In genomic region chr1:149841149-149841548, GRCh38 we compare ENCODE assay signal across 15 cellular contexts. TPM values are rescaled to one million over a fixed set of nuclear protein-coding genes. Genes with fewer than 3 reads are reported as not detected.
A peak's percentile ranks its signal among the peaks of the same experiment; 100 is the strongest.
DNase-seq lines count a peak whose midpoint lies in the region; ATAC-seq, FAIRE-seq and TF ChIP-seq lines count a peak whose summit lies in the region.
"Not testable (repeated sequence)": the region's sequence is repeated elsewhere in the genome, so short reads cannot be mapped to it uniquely, and the experiment has no call there.
"Had no signal": no experiment of that assay in that cellular context is flagged by ENCODE, and none has a peak within 500 bp of the region (broad histone marks: within the 10 kb centered on the region; RNA-seq: fewer than 3 reads in every experiment).

No MANE protein-coding gene starts in this region.

- TF ChIP-seq RAD21 in HCT116 (IDR thresholded peaks at IDR 0.05; ENCODE audit: low read depth); K562 (CRISPR knock-in tag; conservative IDR thresholded peaks at IDR 0.05 in 1 of 2, IDR thresholded peaks at IDR 0.05 in 1 of 2): not testable (repeated sequence)

- RAD21 ChIA-PET in HCT116 (lab: Charles Lee; ENCODE audit: low non-redundant PET in 1 of 2, low total read pairs in 2 of 2, uncharacterized antibody in 2 of 2, unreplicated experiment in 2 of 2) = not testable (repeated sequence)

- H3K27ac Mint-ChIP-seq in stimulated activated naive B cell treated with anti-CD40 and anti-IgM and Interleukin-4, amounts not matched to agents 10 μg/mL and 1 μg/mL and 100 μg/mL, for 72 hours = not testable (repeated sequence)

- DNase-seq in DND-41; HCT116 (ENCODE audit: low read depth, low spot score); RWPE2 (ENCODE audit: low spot score); K562 (ENCODE audit: extremely low read depth in 1 of 4, low spot score in 3 of 4); left lung; stimulated activated naive B cell treated with anti-CD40 and anti-IgM and Interleukin-4, amounts not matched to agents 10 μg/mL and 1 μg/mL and 100 μg/mL, for 72 hours: not testable (repeated sequence)

- not testable (repeated sequence) for H3K27me3 ChIP-seq in DND-41 (ENCODE audit: insufficient read depth, low read length, poor library complexity); HCT116 (ENCODE audit: insufficient read depth, low read length); RWPE2 (ENCODE audit: insufficient read depth, poor library complexity, severe bottlenecking); K562 (ENCODE audit: control insufficient read depth in 2 of 2, insufficient read depth in 2 of 2, low read length in 2 of 2); left lung

- intact Hi-C loops in HCT116 (cut with micrococcal nuclease); K562 (cut with micrococcal nuclease); left lung (cut with DNase I): not testable (repeated sequence)

- ATAC-seq in DND-41 (ENCODE audit: insufficient read depth, low read depth) (peak; percentile 34), GM19324 (IDR thresholded peaks at IDR 0.05; ENCODE audit: low FRiP score, unreplicated experiment) (peak; percentile 24), HCT116 (peak; percentile 46), HG03108 (IDR thresholded peaks at IDR 0.05; ENCODE audit: unreplicated experiment) (peak; percentile 25), RWPE2 (ENCODE audit: low read depth) (peak; percentile 19), K562 (peak; percentile 35), left lung (peak; percentile 62)
- ATAC-seq in stimulated activated naive B cell treated with anti-CD40 and anti-IgM and Interleukin-4, amounts not matched to agents 10 μg/mL and 1 μg/mL and 100 μg/mL, for 72 hours (replicated peaks) = peak; percentile 14 to 25

- not testable (repeated sequence) for H3K9me3 ChIP-seq in DND-41 (ENCODE audit: insufficient read depth, low read length, severe bottlenecking); HCT116 (ENCODE audit: control insufficient read depth in 1 of 2, insufficient read depth in 1 of 2, low read depth in 1 of 2, low read length in 2 of 2); RWPE2 (ENCODE audit: severe bottlenecking); K562 (replicated peaks; ENCODE audit: control insufficient read depth, insufficient read depth, low read depth, low read length); left lung

- FAIRE-seq in K562 (lab: Jason Lieb, UNC) = peak; percentile 82

- H3K9me3 Mint-ChIP-seq in stimulated activated naive B cell treated with anti-CD40 and anti-IgM and Interleukin-4, amounts not matched to agents 10 μg/mL and 1 μg/mL and 100 μg/mL, for 72 hours = not testable (repeated sequence)

- H3K9ac ChIP-seq in DND-41 (ENCODE audit: low read depth, low read length); HCT116 (ENCODE audit: low read length); K562 (ENCODE audit: insufficient read depth in 1 of 2, low read depth in 2 of 2, low read length in 2 of 2): not testable (repeated sequence)

- not testable (repeated sequence) for H3K9me1 ChIP-seq in K562 (ENCODE audit: control insufficient read depth, insufficient read depth, low read length)

- H4K20me1 ChIP-seq in DND-41 (ENCODE audit: insufficient read depth, low read length) (peaks cover 12% of the 10 kb centered on the region; the same call in 1 of the 2 replicates), K562 (replicated peaks; ENCODE audit: control insufficient read depth, insufficient read depth, low read length) (peaks cover 18% of the 10 kb centered on the region)
- H4K20me1 ChIP-seq in HCT116 (ENCODE audit: insufficient read depth) = not testable (repeated sequence)

- TF ChIP-seq POLR2A in HCT116 (IDR thresholded peaks at IDR 0.05; ENCODE audit: borderline replicate concordance, extremely low read depth, insufficient read depth, insufficient read length); K562 (conservative IDR thresholded peaks at IDR 0.05): not testable (repeated sequence)

- peaks cover 7 to 12% of the 10 kb centered on the region in 2 donors for H3K36me3 Mint-ChIP-seq in stimulated activated naive B cell treated with anti-CD40 and anti-IgM and Interleukin-4, amounts not matched to agents 10 μg/mL and 1 μg/mL and 100 μg/mL, for 72 hours

- not testable (repeated sequence) for H3K27ac ChIP-seq in DND-41 (ENCODE audit: low read length); HCT116 (ENCODE audit: low read depth, low read length); RWPE2 (ENCODE audit: poor library complexity, severe bottlenecking); K562 (ENCODE audit: extremely low read depth, low read depth, low read length); left lung

- peaks cover 16 to 23% of the 10 kb centered on the region in 2 donors for H3K4me1 Mint-ChIP-seq in stimulated activated naive B cell treated with anti-CD40 and anti-IgM and Interleukin-4, amounts not matched to agents 10 μg/mL and 1 μg/mL and 100 μg/mL, for 72 hours

- CTCF ChIA-PET in HCT116 (lab: Charles Lee); K562 (lab: Yijun Ruan, JAX; ENCODE audit: low intra/inter-chr PET ratio): not testable (repeated sequence)

- H3K9me2 ChIP-seq in HCT116 (ENCODE audit: insufficient read depth) = not testable (repeated sequence)

- no CpG with 5 or more reads among the region's 26 CpGs for WGBS in K562 (ENCODE audit: insufficient coverage, low coverage, missing lambda C conversion rate)

- not testable (repeated sequence) for H3K4me3 ChIP-seq in DND-41 (ENCODE audit: low read depth in 1 of 2, low read length in 2 of 2); HCT116 (replicated peaks in 1 of 2; ENCODE audit: low read depth in 1 of 2, low read length in 2 of 2); RWPE2 (ENCODE audit: severe bottlenecking); K562; left lung

- not testable (repeated sequence) for BruUV-seq in HCT116 (replicated peaks; lab: Mats Ljungman, UMichigan); K562 (replicated peaks; lab: Mats Ljungman, UMichigan)

- not testable (repeated sequence) for H3K27me3 Mint-ChIP-seq in stimulated activated naive B cell treated with anti-CD40 and anti-IgM and Interleukin-4, amounts not matched to agents 10 μg/mL and 1 μg/mL and 100 μg/mL, for 72 hours

- POLR2A ChIA-PET in HCT116 (lab: Charles Lee); K562 (lab: Yijun Ruan, JAX): not testable (repeated sequence)

- TF ChIP-seq CTCF in DND-41 (IDR thresholded peaks at IDR 0.05; ENCODE audit: borderline replicate concordance, extremely low read depth, low read length, poor library complexity, severe bottlenecking); HCT116 (IDR thresholded peaks at IDR 0.05 in 2 of 3, conservative IDR thresholded peaks at IDR 0.05 in 1 of 3; ENCODE audit: borderline replicate concordance in 1 of 3, insufficient read depth in 1 of 3, low read depth in 2 of 3, low read length in 2 of 3); RWPE2 (IDR thresholded peaks at IDR 0.05; ENCODE audit: poor library complexity, severe bottlenecking); K562 (IDR thresholded peaks at IDR 0.05 in 2 of 3, conservative IDR thresholded peaks at IDR 0.05 in 1 of 3; ENCODE audit: insufficient read depth in 2 of 3, low read depth in 1 of 3, low read length in 3 of 3); left lung (IDR thresholded peaks at IDR 0.05): not testable (repeated sequence)

- H3K4me2 ChIP-seq in DND-41 (ENCODE audit: insufficient read depth, low read length); HCT116 (ENCODE audit: low read length); K562 (ENCODE audit: insufficient read depth, low read length): not testable (repeated sequence)

- H3K79me2 ChIP-seq in DND-41 (ENCODE audit: insufficient read depth, low read length) = peaks cover 29% of the 10 kb centered on the region
- H3K79me2 ChIP-seq in HCT116 (ENCODE audit: insufficient read depth, low read length) = peaks cover 29% of the 10 kb centered on the region
- H3K79me2 ChIP-seq in K562 (ENCODE audit: control insufficient read depth, insufficient read depth, low read length) = peaks cover 29% of the 10 kb centered on the region

- H3K4me1 ChIP-seq in DND-41 (ENCODE audit: insufficient read depth, low read length) (peaks cover 27% of the 10 kb centered on the region), HCT116 (ENCODE audit: control insufficient read depth in 1 of 2, insufficient read depth in 2 of 2, low read length in 2 of 2) (peaks cover 8 to 20% of the 10 kb centered on the region in 2 experiments), RWPE2 (ENCODE audit: insufficient read depth, poor library complexity, severe bottlenecking) (peaks cover 17% of the 10 kb centered on the region), K562 (replicated peaks in 1 of 2; ENCODE audit: control insufficient read depth in 2 of 2, insufficient read depth in 2 of 2, low read length in 2 of 2) (peaks cover 0 to 13% of the 10 kb centered on the region in 2 experiments; a peak in 1 of 5 replicates), left lung (peaks cover 23 to 28% of the 10 kb centered on the region in 2 donors)

- H2AFZ ChIP-seq in DND-41 (ENCODE audit: low read depth, low read length); HCT116 (ENCODE audit: low read depth, low read length, poor library complexity, severe bottlenecking); K562 (ENCODE audit: low read depth, low read length): not testable (repeated sequence)

- peaks cover 14% of the 10 kb centered on the region for H3K36me3 ChIP-seq in DND-41 (ENCODE audit: insufficient read depth, low read length)
- H3K36me3 ChIP-seq in HCT116 (ENCODE audit: control insufficient read depth in 1 of 2, insufficient read depth in 2 of 2, low read length in 2 of 2); left lung: not testable (repeated sequence)
- H3K36me3 ChIP-seq in RWPE2 (ENCODE audit: low read depth) = peaks cover 15% of the 10 kb centered on the region
- H3K36me3 ChIP-seq in K562 (ENCODE audit: control insufficient read depth, insufficient read depth, low read length) = peaks cover 15% of the 10 kb centered on the region

- in situ Hi-C loops in K562 (cut with MboI) = loop anchor here (5.0 kb wide), 1 partner anchor 46 kb away; a partner anchor contains a TSS

- TF ChIP-seq EP300 in K562 (IDR thresholded peaks at IDR 0.05; ENCODE audit: low read length) = not testable (repeated sequence)

- not testable (repeated sequence) for H3K4me3 Mint-ChIP-seq in stimulated activated naive B cell treated with anti-CD40 and anti-IgM and Interleukin-4, amounts not matched to agents 10 μg/mL and 1 μg/mL and 100 μg/mL, for 72 hours

RNA-seq across cellular contexts. Expression of gene BOLA1, which starts 58.2 kb away (rescaled TPM):
- total RNA-seq in HCT116 (2021; ENCODE audit: unreplicated experiment) (20.4 TPM), K562 (2014; rRNA removed) (0.18 and 0.53 TPM in 2 replicates), K562 (2014; rRNA removed; fragmentation: Illumina TruSeq; extraction: Trizol) (0.58 and 1.4 TPM in 2 replicates), K562 (2015; rRNA removed; fragmentation: Illumina TruSeq; extraction: Trizol) (0.19 and 0.40 TPM in 2 replicates), K562 (2021) (0.76 and 0.82 TPM in 2 replicates), left lung (10 to 100 TPM; 11.4 to 13.1 TPM)
- polyA plus RNA-seq in HCT116 (2012) = 21.2 and 22.9 TPM in 2 replicates
- 0.72 and 1.8 TPM in 2 replicates for total RNA-seq in K562 (2011; cell fraction: chromatin; rRNA removed; ENCODE audit: low replicate concordance)
- total RNA-seq in K562 (2011; cell fraction: nucleolus; rRNA removed) = 1.3 and 1.7 TPM in 2 replicates
- 2.4 and 2.7 TPM in 2 replicates for total RNA-seq in K562 (2011; cell fraction: nucleoplasm; rRNA removed)
- polyA plus RNA-seq in K562 (2011; rRNA removed) (0.28 and 0.42 TPM in 2 replicates), K562 (2014; fragmentation: Illumina TruSeq; extraction: Trizol) (0.18 TPM in 1 of 2 replicates, not detected in the other), K562 (2014; fragmentation: Nextera tagmentation; extraction: Ambion mirVana) (not detected), K562 (2014; rRNA removed) (0.43 and 1.2 TPM in 2 replicates)
- polyA plus RNA-seq in K562 (2011; cell fraction: cytosol; rRNA removed) = 0.24 and 0.46 TPM in 2 replicates
- polyA plus RNA-seq in K562 (2011; cell fraction: nucleus; rRNA removed) = 1.7 and 2.6 TPM in 2 replicates
- polyA plus RNA-seq in K562 (2012) = 0.14 and 0.24 TPM in 2 replicates
- 0.21 TPM in 1 of 2 replicates, not detected in the other for polyA minus RNA-seq in K562 (2011; rRNA and poly(A)+ RNA removed)
- not detected in 2 replicates for polyA minus RNA-seq in K562 (2011; cell fraction: cytosol; rRNA and poly(A)+ RNA removed)
- polyA minus RNA-seq in K562 (2011; cell fraction: nucleus; rRNA and poly(A)+ RNA removed) = 0.67 and 1.4 TPM in 2 replicates

RNA-seq across cellular contexts. Expression of gene FCGR1A, which starts 58.7 kb away (rescaled TPM):
- total RNA-seq in HCT116 (2021; ENCODE audit: unreplicated experiment) (not detected), K562 (2014; rRNA removed) (not detected in 2 replicates), K562 (2014; rRNA removed; fragmentation: Illumina TruSeq; extraction: Trizol) (not detected in 2 replicates), K562 (2015; rRNA removed; fragmentation: Illumina TruSeq; extraction: Trizol) (0.19 and 0.29 TPM in 2 replicates), K562 (2021) (not detected in 2 replicates), left lung (10 to 100 TPM; 16.7 to 43.6 TPM)
- polyA plus RNA-seq in HCT116 (2012) = not detected in 2 replicates
- 0.32 and 0.44 TPM in 2 replicates for total RNA-seq in K562 (2011; cell fraction: chromatin; rRNA removed; ENCODE audit: low replicate concordance)
- 0.50 TPM in 1 of 2 replicates, not detected in the other for total RNA-seq in K562 (2011; cell fraction: nucleolus; rRNA removed)
- total RNA-seq in K562 (2011; cell fraction: nucleoplasm; rRNA removed) = 0.29 TPM in 1 of 2 replicates, not detected in the other
- polyA plus RNA-seq in K562 (2011; rRNA removed) (0.13 and 0.18 TPM in 2 replicates), K562 (2014; fragmentation: Illumina TruSeq; extraction: Trizol) (0.10 and 0.17 TPM in 2 replicates), K562 (2014; fragmentation: Nextera tagmentation; extraction: Ambion mirVana) (under 1 TPM; 0.14 to 0.23 TPM), K562 (2014; rRNA removed) (0.20 and 0.46 TPM in 2 replicates)
- polyA plus RNA-seq in K562 (2011; cell fraction: cytosol; rRNA removed) = 0.04 TPM in 1 of 2 replicates, not detected in the other
- 0.17 TPM in 1 of 2 replicates, not detected in the other for polyA plus RNA-seq in K562 (2011; cell fraction: nucleus; rRNA removed)
- 0.17 and 4.4 TPM in 2 replicates for polyA plus RNA-seq in K562 (2012)
- polyA minus RNA-seq in K562 (2011; rRNA and poly(A)+ RNA removed) = not detected in 2 replicates
- polyA minus RNA-seq in K562 (2011; cell fraction: cytosol; rRNA and poly(A)+ RNA removed) = not detected in 2 replicates
- 0.40 and 0.44 TPM in 2 replicates for polyA minus RNA-seq in K562 (2011; cell fraction: nucleus; rRNA and poly(A)+ RNA removed)
- total RNA-seq: activated CD4-positive, alpha-beta T cell treated with anti-CD3 and anti-CD28 coated beads, Interleukin-2, amount 10 ng/mL, durations not matched to agents 24 days and 14 days; CD8-positive, alpha-beta memory T cell; GM23248; HT-29; mammary epithelial cell; OCI-LY7 had no signal
- polyA plus RNA-seq: CD8-positive, alpha-beta memory T cell; GM23248; mammary epithelial cell; neural cell had no signal

Comparison
In these comparisons a context has a peak if more than half of its experiments do, and no peak if none do; other contexts are left out.
1. RNA of gene FCGR1A, which starts 58.7 kb away (total RNA-seq): 16.7 to 43.6 TPM in left lung; 0.19 to 0.50 TPM in K562 and not detected in HCT116 (single experiment); every median in the first group is over 10 times any median in the second.
2. Peak in every context shown above with its lines, with median percentiles within 50 percentile points of each other: ATAC-seq.